8 cellular contexts compared by ENCODE assay signal in genomic region chr4:39043697-39044363, GRCh38. TPM values are rescaled to one million over a fixed set of nuclear protein-coding genes. Genes with fewer than 3 reads are reported as not detected.
DNase-seq lines count a peak whose midpoint lies in the region; ATAC-seq and TF ChIP-seq lines count a peak whose summit lies in the region.

No MANE protein-coding gene starts in this region.

- H3K9me3 ChIP-seq in body of pancreas (no peaks in the 10 kb centered on the region), left lung (no peaks in the 10 kb centered on the region), thymus (ENCODE audit: control insufficient read depth) (no peaks in the 10 kb centered on the region)

- H3K27me3 ChIP-seq in body of pancreas = no peaks in the 10 kb centered on the region
- no peaks in the 10 kb centered on the region for H3K27me3 ChIP-seq in left lung
- H3K27me3 ChIP-seq in thymus (ENCODE audit: control insufficient read depth, insufficient read depth) = no peaks in the 10 kb centered on the region

- H3K4me3 ChIP-seq in body of pancreas (peak overlapping the region in 1 of 2 donors; percentile 47), left lung (peak overlapping the region; percentile 65 to 70), thymus (ENCODE audit: low read length) (peak overlapping the region; percentile 81)

- ATAC-seq in body of pancreas (no peak), left lung (peak; percentile 6), HG02973 (IDR thresholded peaks at IDR 0.05; ENCODE audit: unreplicated experiment) (no peak), HG02870 (IDR thresholded peaks at IDR 0.05; ENCODE audit: unreplicated experiment) (no peak), GM21723 (IDR thresholded peaks at IDR 0.05; ENCODE audit: unreplicated experiment) (no peak)

- H3K4me1 ChIP-seq in body of pancreas = peaks cover 18% of the 10 kb centered on the region
- H3K4me1 ChIP-seq in left lung = peaks cover 0 to 52% of the 10 kb centered on the region in 2 donors
- H3K4me1 ChIP-seq in thymus (ENCODE audit: control insufficient read depth, insufficient read depth, low read length) = peaks cover 4% of the 10 kb centered on the region

- DNase-seq in GM10266 (ENCODE audit: extremely low spot score) (peak; percentile 35), NAMALWA (ENCODE audit: low spot score) (peak; percentile 81), body of pancreas (no peak), left lung (no peak)

- H3K36me3 ChIP-seq in body of pancreas (replicated peaks in 1 of 2; ENCODE audit: insufficient read depth in 1 of 2, low read depth in 2 of 2) (no peaks in the 10 kb centered on the region), left lung (no peaks in the 10 kb centered on the region), thymus (ENCODE audit: control insufficient read depth, insufficient read depth) (no peaks in the 10 kb centered on the region)

- H3K27ac ChIP-seq in body of pancreas = peak overlapping the region; percentile 52 to 93 (median 90)
- peak overlapping the region; percentile 92 for H3K27ac ChIP-seq in left lung
- H3K27ac ChIP-seq in thymus (ENCODE audit: low read depth) = peak overlapping the region; percentile 89

- no peak for TF ChIP-seq CTCF in GM10266 (IDR thresholded peaks at IDR 0.05; ENCODE audit: control insufficient read depth, insufficient read depth, low read depth, missing control alignments)
- no peak for TF ChIP-seq CTCF in body of pancreas (IDR thresholded peaks at IDR 0.05)
- TF ChIP-seq CTCF in left lung (IDR thresholded peaks at IDR 0.05) = no peak

- WGBS in body of pancreas, 2 donors = 12 to 16% methylated on average over 9 of the region's 9 CpGs
- 12% methylated on average over 9 of the region's 9 CpGs for WGBS in thymus

- intact Hi-C loops in body of pancreas (cut with DNase I) (no loop called here), left lung (cut with DNase I) (no loop called here)

- no peak for TF ChIP-seq POLR2A in body of pancreas (IDR thresholded peaks at IDR 0.05)

RNA-seq across cellular contexts. Expression of gene TMEM156, which starts 11.6 kb away (rescaled TPM):
- total RNA-seq in body of pancreas (1 to 10 TPM in 1 of 2 donors, not detected in 1; 2.9 TPM), left lung (1 to 10 TPM in 1 of 2 donors, under 1 TPM in 1; 0.29 to 1.1 TPM)
- 23.7 TPM for polyA plus RNA-seq in thymus

RNA-seq across cellular contexts. Expression of gene KLHL5, which starts 18.2 kb away (rescaled TPM):
- total RNA-seq in body of pancreas (10 to 100 TPM in 1 of 2 donors, 1 to 10 TPM in 1; 5.9 to 14.5 TPM), left lung (10 to 100 TPM; 25.9 to 31.2 TPM)
- polyA plus RNA-seq in thymus = 9.9 TPM

Comparison
In these comparisons a context has a peak if more than half of its experiments do, and no peak if none do; other contexts are left out.
1. DNase-seq: peak in GM10266 (single experiment) and NAMALWA (single experiment); none in body of pancreas (0 of 4) and left lung (0 of 2).
2. Peak in every context shown above with its lines, with median percentiles within 50 percentile points of each other: H3K27ac ChIP-seq.